ENCODE assay signal across 9 cellular contexts in the genomic region with DNA sequence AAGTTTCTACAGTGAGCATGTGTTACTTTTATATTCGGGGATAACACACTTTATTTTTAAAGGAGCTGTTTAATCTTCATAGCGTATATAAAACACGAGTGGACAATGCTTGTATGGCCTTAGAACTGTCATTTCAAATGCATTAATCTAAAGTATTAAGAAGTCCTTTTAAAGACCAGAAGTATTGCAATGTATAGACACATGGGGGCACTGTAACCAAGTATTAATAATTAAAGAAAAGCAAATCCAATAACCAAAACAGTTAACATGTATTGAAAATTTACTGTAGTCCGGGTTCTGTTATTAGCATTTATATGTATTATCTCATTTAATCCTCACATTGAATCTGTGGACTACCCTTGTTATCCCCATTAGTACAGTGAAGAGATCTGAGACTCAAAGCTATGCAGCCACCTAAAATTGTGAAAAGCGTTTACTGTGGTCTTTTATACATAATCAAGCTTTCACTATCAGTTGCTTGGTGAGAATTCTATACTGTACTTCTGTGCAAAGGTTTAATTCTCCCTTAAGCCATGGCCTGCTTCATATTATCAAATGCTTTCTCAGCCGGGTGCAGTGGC. TPM values are rescaled to one million over a fixed set of nuclear protein-coding genes. Genes with fewer than 3 reads are reported as not detected.
DNase-seq lines count a peak whose midpoint lies in the region; ATAC-seq and TF ChIP-seq lines count a peak whose summit lies in the region.
"Had no signal": no experiment of that assay in that cellular context is flagged by ENCODE, and none has a peak within 500 bp of the region (broad histone marks: within the 10 kb centered on the region; RNA-seq: fewer than 3 reads in every experiment).

No MANE protein-coding gene starts in this region.

- in situ Hi-C loops in brain microvascular endothelial cell (cut with HindIII; ENCODE audit: low pct_ligation_motif_present, low sequenced_read_pairs) = loop anchor here (25.0 kb wide), 1 partner anchor 250 kb away; no protein-coding TSS in a partner anchor

- H3K4me3 ChIP-seq in GM23338 (no peak overlapping the region), brain microvascular endothelial cell (ENCODE audit: low read depth, low read length) (no peak overlapping the region)

- H3K4me1 ChIP-seq in GM23338 (ENCODE audit: insufficient read depth) = no peaks in the 10 kb centered on the region

- no peaks in the 10 kb centered on the region for H3K36me3 Mint-ChIP-seq in GM23338 (ENCODE audit: low read depth)

- peak in 1 of 2 experiments; percentile 65; a peak in 3 of 4 replicates for TF ChIP-seq CTCF in GM23338 (conservative IDR thresholded peaks at IDR 0.05; ENCODE audit: low read depth in 2 of 2)
- TF ChIP-seq CTCF in brain microvascular endothelial cell (IDR thresholded peaks at IDR 0.05; ENCODE audit: low read depth, low read length, missing control alignments) = no peak

- ATAC-seq in GM23338 = no peak
- ATAC-seq: activated naive CD8-positive, alpha-beta T cell treated with anti-CD3 and anti-CD28 coated beads, Interleukin-2, amount 50 U/mL, for 24 hours had no signal

- H3K27me3 ChIP-seq in GM23338 (ENCODE audit: insufficient read depth) (no peaks in the 10 kb centered on the region), brain microvascular endothelial cell (replicated peaks) (no peaks in the 10 kb centered on the region)

- DNase-seq in DMS53 (lab: John Stamatoyannopoulos, UW) (peak; percentile 47), GM23338 (ENCODE audit: low spot score) (peak; percentile 21), RKO (ENCODE audit: low spot score) (peak; percentile 43), kidney glomerular epithelial cell (lab: John Stamatoyannopoulos, UW) (peak; percentile 25), brain microvascular endothelial cell (no peak), iPS-NIHi7 (ENCODE audit: extremely low spot score) (no peak)
- DNase-seq in activated CD8-positive, alpha-beta memory T cell treated with anti-CD3 and anti-CD28 coated beads, Interleukin-2, amount 50 U/mL, for 48 hours = no peak
- no peak for DNase-seq in activated CD4-positive, alpha-beta T cell treated with anti-CD3 and anti-CD28 coated beads, Interleukin-2, amount 50 U/mL, for 48 hours
- DNase-seq: activated naive CD8-positive, alpha-beta T cell treated with anti-CD3 and anti-CD28 coated beads, Interleukin-2, amount 50 U/mL, for 24 hours had no signal

- no peaks in the 10 kb centered on the region for H3K36me3 ChIP-seq in GM23338 (ENCODE audit: insufficient read depth)
- H3K36me3 ChIP-seq in brain microvascular endothelial cell (replicated peaks) = no peaks in the 10 kb centered on the region

- H3F3A ChIP-seq in GM23338 (replicated peaks; ENCODE audit: low read depth) = no peaks in the 10 kb centered on the region

- no peaks in the 10 kb centered on the region for H3K79me2 ChIP-seq in GM23338 (replicated peaks; ENCODE audit: insufficient read depth)

- no peaks in the 10 kb centered on the region for H3K9me2 ChIP-seq in GM23338 (ENCODE audit: insufficient read depth)

- H3K27me3 Mint-ChIP-seq in GM23338 (ENCODE audit: insufficient read depth, low read depth, poor library complexity) = peaks cover 2% of the 10 kb centered on the region
- H3K27me3 Mint-ChIP-seq: activated naive CD8-positive, alpha-beta T cell treated with anti-CD3 and anti-CD28 coated beads, Interleukin-2, amount 50 U/mL, for 24 hours had no signal

- H3K27ac Mint-ChIP-seq in GM23338 = no peak overlapping the region
- H3K27ac Mint-ChIP-seq: activated naive CD8-positive, alpha-beta T cell treated with anti-CD3 and anti-CD28 coated beads, Interleukin-2, amount 50 U/mL, for 24 hours had no signal

- H3K4me3 Mint-ChIP-seq in GM23338 = no peak overlapping the region
- H3K4me3 Mint-ChIP-seq: activated naive CD8-positive, alpha-beta T cell treated with anti-CD3 and anti-CD28 coated beads, Interleukin-2, amount 50 U/mL, for 24 hours had no signal

- no peak overlapping the region for H3K4me2 ChIP-seq in GM23338

- H4K20me1 ChIP-seq in GM23338 (replicated peaks; ENCODE audit: insufficient read depth) = no peaks in the 10 kb centered on the region

- H3K27ac ChIP-seq in GM23338 (ENCODE audit: low read depth) (no peak overlapping the region), brain microvascular endothelial cell (no peak overlapping the region)

- H3K4me1 Mint-ChIP-seq in GM23338 = peaks cover 6% of the 10 kb centered on the region; the same call in 2 of the 3 replicates
- H3K4me1 Mint-ChIP-seq: activated naive CD8-positive, alpha-beta T cell treated with anti-CD3 and anti-CD28 coated beads, Interleukin-2, amount 50 U/mL, for 24 hours had no signal

- no peak overlapping the region for H2AFZ ChIP-seq in GM23338

- no peaks in the 10 kb centered on the region for H3K9me3 Mint-ChIP-seq in GM23338
- H3K9me3 Mint-ChIP-seq: activated naive CD8-positive, alpha-beta T cell treated with anti-CD3 and anti-CD28 coated beads, Interleukin-2, amount 50 U/mL, for 24 hours had no signal

TF ChIP-seq in GM23338, 12 proteins besides CTCF, POLR2A, EP300 and RAD21 (continues in another document):
- TF ChIP-seq EZH2 (IDR thresholded peaks at IDR 0.05; ENCODE audit: low read depth, unreplicated experiment) (no peak), POLR2AphosphoS5 (IDR thresholded peaks at IDR 0.05; ENCODE audit: low read depth) (no peak)
- TF ChIP-seq, protein P1, sequence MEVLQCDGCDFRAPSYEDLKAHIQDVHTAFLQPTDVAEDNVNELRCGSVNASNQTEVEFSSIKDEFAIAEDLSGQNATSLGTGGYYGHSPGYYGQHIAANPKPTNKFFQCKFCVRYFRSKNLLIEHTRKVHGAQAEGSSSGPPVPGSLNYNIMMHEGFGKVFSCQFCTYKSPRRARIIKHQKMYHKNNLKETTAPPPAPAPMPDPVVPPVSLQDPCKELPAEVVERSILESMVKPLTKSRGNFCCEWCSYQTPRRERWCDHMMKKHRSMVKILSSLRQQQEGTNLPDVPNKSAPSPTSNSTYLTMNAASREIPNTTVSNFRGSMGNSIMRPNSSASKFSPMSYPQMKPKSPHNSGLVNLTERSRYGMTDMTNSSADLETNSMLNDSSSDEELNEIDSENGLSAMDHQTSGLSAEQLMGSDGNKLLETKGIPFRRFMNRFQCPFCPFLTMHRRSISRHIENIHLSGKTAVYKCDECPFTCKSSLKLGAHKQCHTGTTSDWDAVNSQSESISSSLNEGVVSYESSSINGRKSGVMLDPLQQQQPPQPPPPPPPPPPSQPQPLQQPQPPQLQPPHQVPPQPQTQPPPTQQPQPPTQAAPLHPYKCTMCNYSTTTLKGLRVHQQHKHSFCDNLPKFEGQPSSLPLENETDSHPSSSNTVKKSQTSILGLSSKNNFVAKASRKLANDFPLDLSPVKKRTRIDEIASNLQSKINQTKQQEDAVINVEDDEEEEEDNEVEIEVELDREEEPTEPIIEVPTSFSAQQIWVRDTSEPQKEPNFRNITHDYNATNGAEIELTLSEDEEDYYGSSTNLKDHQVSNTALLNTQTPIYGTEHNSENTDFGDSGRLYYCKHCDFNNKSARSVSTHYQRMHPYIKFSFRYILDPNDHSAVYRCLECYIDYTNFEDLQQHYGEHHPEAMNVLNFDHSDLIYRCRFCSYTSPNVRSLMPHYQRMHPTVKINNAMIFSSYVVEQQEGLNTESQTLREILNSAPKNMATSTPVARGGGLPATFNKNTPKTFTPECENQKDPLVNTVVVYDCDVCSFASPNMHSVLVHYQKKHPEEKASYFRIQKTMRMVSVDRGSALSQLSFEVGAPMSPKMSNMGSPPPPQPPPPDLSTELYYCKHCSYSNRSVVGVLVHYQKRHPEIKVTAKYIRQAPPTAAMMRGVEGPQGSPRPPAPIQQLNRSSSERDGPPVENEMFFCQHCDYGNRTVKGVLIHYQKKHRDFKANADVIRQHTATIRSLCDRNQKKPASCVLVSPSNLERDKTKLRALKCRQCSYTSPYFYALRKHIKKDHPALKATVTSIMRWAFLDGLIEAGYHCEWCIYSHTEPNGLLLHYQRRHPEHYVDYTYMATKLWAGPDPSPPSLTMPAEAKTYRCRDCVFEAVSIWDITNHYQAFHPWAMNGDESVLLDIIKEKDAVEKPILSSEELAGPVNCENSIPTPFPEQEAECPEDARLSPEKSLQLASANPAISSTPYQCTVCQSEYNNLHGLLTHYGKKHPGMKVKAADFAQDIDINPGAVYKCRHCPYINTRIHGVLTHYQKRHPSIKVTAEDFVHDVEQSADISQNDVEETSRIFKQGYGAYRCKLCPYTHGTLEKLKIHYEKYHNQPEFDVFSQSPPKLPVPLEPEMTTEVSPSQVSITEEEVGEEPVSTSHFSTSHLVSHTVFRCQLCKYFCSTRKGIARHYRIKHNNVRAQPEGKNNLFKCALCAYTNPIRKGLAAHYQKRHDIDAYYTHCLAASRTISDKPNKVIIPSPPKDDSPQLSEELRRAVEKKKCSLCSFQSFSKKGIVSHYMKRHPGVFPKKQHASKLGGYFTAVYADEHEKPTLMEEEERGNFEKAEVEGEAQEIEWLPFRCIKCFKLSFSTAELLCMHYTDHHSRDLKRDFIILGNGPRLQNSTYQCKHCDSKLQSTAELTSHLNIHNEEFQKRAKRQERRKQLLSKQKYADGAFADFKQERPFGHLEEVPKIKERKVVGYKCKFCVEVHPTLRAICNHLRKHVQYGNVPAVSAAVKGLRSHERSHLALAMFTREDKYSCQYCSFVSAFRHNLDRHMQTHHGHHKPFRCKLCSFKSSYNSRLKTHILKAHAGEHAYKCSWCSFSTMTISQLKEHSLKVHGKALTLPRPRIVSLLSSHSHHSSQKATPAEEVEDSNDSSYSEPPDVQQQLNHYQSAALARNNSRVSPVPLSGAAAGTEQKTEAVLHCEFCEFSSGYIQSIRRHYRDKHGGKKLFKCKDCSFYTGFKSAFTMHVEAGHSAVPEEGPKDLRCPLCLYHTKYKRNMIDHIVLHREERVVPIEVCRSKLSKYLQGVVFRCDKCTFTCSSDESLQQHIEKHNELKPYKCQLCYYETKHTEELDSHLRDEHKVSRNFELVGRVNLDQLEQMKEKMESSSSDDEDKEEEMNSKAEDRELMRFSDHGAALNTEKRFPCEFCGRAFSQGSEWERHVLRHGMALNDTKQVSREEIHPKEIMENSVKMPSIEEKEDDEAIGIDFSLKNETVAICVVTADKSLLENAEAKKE (CRISPR knock-in tag; IDR thresholded peaks at IDR 0.05) = no peak
- TF ChIP-seq, protein P2, sequence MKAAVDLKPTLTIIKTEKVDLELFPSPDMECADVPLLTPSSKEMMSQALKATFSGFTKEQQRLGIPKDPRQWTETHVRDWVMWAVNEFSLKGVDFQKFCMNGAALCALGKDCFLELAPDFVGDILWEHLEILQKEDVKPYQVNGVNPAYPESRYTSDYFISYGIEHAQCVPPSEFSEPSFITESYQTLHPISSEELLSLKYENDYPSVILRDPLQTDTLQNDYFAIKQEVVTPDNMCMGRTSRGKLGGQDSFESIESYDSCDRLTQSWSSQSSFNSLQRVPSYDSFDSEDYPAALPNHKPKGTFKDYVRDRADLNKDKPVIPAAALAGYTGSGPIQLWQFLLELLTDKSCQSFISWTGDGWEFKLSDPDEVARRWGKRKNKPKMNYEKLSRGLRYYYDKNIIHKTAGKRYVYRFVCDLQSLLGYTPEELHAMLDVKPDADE (IDR thresholded peaks at IDR 0.05) = no peak

RNA-seq across cellular contexts. Expression of a gene that starts 10.1 kb away (rescaled TPM):
- not detected in 2 replicates for total RNA-seq in GM23338 (2014; rRNA removed; shearing (Covaris generic))
- polyA plus RNA-seq in GM23338 (2016; fragmentation: Nextera tagmentation; extraction: Ambion mirVana) = not detected in 2 replicates

Comparison
In these comparisons a context has a peak if more than half of its experiments do, and no peak if none do; other contexts are left out.
1. DNase-seq: peak in DMS53 (single experiment), GM23338 (single experiment), RKO (single experiment) and kidney glomerular epithelial cell (single experiment); none in brain microvascular endothelial cell (single experiment), activated CD8-positive, alpha-beta memory T cell treated with anti-CD3 and anti-CD28 coated beads, Interleukin-2, amount 50 U/mL, for 48 hours (single experiment), iPS-NIHi7 (single experiment) and activated CD4-positive, alpha-beta T cell treated with anti-CD3 and anti-CD28 coated beads, Interleukin-2, amount 50 U/mL, for 48 hours (0 of 2).